In genomic region chr3:58190291-58190690, GRCh38 we compare ENCODE assay signal across 2 cellular contexts.
TF ChIP-seq lines count a peak whose summit lies in the region.

No MANE protein-coding gene starts in this region.

TF ChIP-seq in HEK293, 187 proteins besides CTCF, POLR2A, EP300 and RAD21 (continued from another document):
- no peak for TF ChIP-seq YY1 (tag by site-specific recombination; IDR thresholded peaks at IDR 0.05)
TF ChIP-seq in HEK293: peak in this region for 1.

TF ChIP-seq in H1, 55 proteins besides CTCF, POLR2A, EP300 and RAD21:
- TF ChIP-seq ATF3 (IDR thresholded peaks at IDR 0.05; ENCODE audit: insufficient read depth, low read depth, low read length) (no peak), BCL11A (IDR thresholded peaks at IDR 0.05; ENCODE audit: low read depth in 2 of 2, low read length in 2 of 2) (no peak), SAP30 (IDR thresholded peaks at IDR 0.05; ENCODE audit: insufficient read depth, insufficient replicate concordance, low read length) (no peak), RFX5 (IDR thresholded peaks at IDR 0.05; ENCODE audit: borderline replicate concordance, low read depth, low read length) (no peak), NANOG (IDR thresholded peaks at IDR 0.05; ENCODE audit: insufficient read depth, low read depth, low read length, poor library complexity, severe bottlenecking) (no peak), SP1 (IDR thresholded peaks at IDR 0.05; ENCODE audit: low read depth, low read length) (no peak), YY1 (IDR thresholded peaks at IDR 0.05; ENCODE audit: low read depth, low read length) (no peak), RNF2 (IDR thresholded peaks at IDR 0.05; ENCODE audit: borderline replicate concordance, low read depth, low read length, missing control alignments, poor library complexity, severe bottlenecking) (no peak), KDM4A (IDR thresholded peaks at IDR 0.05; ENCODE audit: low read depth, low read length, severe bottlenecking) (no peak), CBX8 (IDR thresholded peaks at IDR 0.05; ENCODE audit: borderline replicate concordance, low read depth, low read length) (no peak), GTF2F1 (IDR thresholded peaks at IDR 0.05; ENCODE audit: borderline replicate concordance, low read depth, low read length) (no peak), HDAC2 (IDR thresholded peaks at IDR 0.05; ENCODE audit: borderline replicate concordance in 1 of 2, low read depth in 2 of 2, low read length in 2 of 2) (no peak), CHD2 (IDR thresholded peaks at IDR 0.05; ENCODE audit: low read length) (no peak)
